1 cellular context compared by ENCODE assay signal in the genomic region with DNA sequence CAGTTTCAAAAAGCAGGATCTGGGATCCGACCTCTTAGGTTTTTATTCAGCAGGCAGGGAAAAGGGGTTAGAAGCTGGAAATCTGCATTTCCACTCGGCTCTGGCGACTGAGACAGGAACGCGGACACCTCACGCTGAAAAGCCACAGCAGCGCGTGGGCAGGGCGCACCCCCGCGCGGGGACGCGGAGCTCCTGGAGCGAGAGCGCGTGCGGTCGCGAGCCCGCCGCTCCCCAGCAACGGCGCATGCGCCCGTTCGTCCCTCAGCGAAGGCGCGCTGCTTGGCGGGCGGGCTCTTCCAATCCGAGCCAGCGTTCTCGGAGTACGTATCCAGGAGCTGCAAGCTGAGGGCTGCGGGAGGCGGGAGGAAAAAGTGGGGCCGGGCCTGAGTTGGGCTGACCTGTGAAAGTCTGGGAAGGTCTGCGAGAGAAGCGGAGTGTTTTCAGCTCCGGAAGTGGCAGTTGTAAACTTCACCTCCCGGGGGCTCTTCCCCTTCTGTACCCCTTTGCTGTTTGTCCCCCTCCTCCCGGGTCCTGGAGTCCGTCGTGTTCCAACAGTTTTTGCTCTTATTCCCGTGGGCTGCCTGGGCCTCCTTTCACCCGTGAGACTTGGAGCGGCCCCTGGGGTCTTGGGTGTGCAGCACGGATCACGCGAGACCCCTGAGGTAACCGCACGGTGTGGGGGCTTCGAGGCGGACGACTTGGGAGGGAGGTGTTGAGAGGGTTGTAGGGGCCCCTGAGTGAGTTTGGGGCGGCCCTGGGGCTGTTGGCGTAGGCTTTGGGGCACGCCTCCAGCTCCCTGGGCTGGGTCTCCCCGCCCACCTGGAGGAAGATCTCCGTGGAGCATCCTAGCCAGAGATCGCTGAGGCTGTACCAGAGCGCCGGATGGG.
TF ChIP-seq lines count a peak whose summit lies in the region.

A gene (plus strand): TSS at position 403 of the 887 bp plus-strand sequence. CDS start 11,046 bp downstream, outside the sequence.

TF ChIP-seq in HepG2, 621 proteins besides CTCF, POLR2A, EP300 and RAD21 (continued from another document and continues in another):
- TF ChIP-seq, protein P1, sequence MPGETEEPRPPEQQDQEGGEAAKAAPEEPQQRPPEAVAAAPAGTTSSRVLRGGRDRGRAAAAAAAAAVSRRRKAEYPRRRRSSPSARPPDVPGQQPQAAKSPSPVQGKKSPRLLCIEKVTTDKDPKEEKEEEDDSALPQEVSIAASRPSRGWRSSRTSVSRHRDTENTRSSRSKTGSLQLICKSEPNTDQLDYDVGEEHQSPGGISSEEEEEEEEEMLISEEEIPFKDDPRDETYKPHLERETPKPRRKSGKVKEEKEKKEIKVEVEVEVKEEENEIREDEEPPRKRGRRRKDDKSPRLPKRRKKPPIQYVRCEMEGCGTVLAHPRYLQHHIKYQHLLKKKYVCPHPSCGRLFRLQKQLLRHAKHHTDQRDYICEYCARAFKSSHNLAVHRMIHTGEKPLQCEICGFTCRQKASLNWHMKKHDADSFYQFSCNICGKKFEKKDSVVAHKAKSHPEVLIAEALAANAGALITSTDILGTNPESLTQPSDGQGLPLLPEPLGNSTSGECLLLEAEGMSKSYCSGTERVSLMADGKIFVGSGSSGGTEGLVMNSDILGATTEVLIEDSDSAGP (CRISPR knock-in tag; IDR thresholded peaks at IDR 0.05; ENCODE audit: borderline replicate concordance), result peak; percentile 85
- TF ChIP-seq, protein P2, sequence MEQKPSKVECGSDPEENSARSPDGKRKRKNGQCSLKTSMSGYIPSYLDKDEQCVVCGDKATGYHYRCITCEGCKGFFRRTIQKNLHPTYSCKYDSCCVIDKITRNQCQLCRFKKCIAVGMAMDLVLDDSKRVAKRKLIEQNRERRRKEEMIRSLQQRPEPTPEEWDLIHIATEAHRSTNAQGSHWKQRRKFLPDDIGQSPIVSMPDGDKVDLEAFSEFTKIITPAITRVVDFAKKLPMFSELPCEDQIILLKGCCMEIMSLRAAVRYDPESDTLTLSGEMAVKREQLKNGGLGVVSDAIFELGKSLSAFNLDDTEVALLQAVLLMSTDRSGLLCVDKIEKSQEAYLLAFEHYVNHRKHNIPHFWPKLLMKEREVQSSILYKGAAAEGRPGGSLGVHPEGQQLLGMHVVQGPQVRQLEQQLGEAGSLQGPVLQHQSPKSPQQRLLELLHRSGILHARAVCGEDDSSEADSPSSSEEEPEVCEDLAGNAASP (CRISPR knock-in tag; IDR thresholded peaks at IDR 0.05; ENCODE audit: borderline replicate concordance), result peak; percentile 41; the same call in 1 of the 2 replicates
- 0 out of 2 replicates have a peak, but pooled peaks have one; percentile 56 for TF ChIP-seq RNF2 (conservative IDR thresholded peaks at IDR 0.05; ENCODE audit: low read depth)
- TF ChIP-seq ZNF430 (CRISPR knock-in tag; IDR thresholded peaks at IDR 0.05), result peak; percentile 69; the same call in 1 of the 2 replicates
- TF ChIP-seq RFX1 (IDR thresholded peaks at IDR 0.05), result no peak
- TF ChIP-seq KAT8 (CRISPR knock-in tag; IDR thresholded peaks at IDR 0.05), result peak; percentile 76
- TF ChIP-seq, protein P3, sequence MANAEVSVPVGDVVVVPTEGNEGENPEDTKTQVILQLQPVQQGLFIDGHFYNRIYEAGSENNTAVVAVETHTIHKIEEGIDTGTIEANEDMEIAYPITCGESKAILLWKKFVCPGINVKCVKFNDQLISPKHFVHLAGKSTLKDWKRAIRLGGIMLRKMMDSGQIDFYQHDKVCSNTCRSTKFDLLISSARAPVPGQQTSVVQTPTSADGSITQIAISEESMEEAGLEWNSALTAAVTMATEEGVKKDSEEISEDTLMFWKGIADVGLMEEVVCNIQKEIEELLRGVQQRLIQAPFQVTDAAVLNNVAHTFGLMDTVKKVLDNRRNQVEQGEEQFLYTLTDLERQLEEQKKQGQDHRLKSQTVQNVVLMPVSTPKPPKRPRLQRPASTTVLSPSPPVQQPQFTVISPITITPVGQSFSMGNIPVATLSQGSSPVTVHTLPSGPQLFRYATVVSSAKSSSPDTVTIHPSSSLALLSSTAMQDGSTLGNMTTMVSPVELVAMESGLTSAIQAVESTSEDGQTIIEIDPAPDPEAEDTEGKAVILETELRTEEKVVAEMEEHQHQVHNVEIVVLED (CRISPR knock-in tag; IDR thresholded peaks at IDR 0.05; ENCODE audit: borderline replicate concordance), result peak; percentile 94
- no peak for TF ChIP-seq ETV6 (CRISPR knock-in tag; conservative IDR thresholded peaks at IDR 0.05)
- no peak; the same call in 1 of the 2 replicates for TF ChIP-seq CREM (IDR thresholded peaks at IDR 0.05)
- TF ChIP-seq CREM (CRISPR knock-in tag; IDR thresholded peaks at IDR 0.05), result no peak
- TF ChIP-seq, protein P4, sequence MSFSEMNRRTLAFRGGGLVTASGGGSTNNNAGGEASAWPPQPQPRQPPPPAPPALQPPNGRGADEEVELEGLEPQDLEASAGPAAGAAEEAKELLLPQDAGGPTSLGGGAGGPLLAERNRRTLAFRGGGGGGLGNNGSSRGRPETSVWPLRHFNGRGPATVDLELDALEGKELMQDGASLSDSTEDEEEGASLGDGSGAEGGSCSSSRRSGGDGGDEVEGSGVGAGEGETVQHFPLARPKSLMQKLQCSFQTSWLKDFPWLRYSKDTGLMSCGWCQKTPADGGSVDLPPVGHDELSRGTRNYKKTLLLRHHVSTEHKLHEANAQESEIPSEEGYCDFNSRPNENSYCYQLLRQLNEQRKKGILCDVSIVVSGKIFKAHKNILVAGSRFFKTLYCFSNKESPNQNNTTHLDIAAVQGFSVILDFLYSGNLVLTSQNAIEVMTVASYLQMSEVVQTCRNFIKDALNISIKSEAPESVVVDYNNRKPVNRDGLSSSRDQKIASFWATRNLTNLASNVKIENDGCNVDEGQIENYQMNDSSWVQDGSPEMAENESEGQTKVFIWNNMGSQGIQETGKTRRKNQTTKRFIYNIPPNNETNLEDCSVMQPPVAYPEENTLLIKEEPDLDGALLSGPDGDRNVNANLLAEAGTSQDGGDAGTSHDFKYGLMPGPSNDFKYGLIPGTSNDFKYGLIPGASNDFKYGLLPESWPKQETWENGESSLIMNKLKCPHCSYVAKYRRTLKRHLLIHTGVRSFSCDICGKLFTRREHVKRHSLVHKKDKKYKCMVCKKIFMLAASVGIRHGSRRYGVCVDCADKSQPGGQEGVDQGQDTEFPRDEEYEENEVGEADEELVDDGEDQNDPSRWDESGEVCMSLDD (CRISPR knock-in tag; IDR thresholded peaks at IDR 0.05; ENCODE audit: borderline replicate concordance), result no peak
- peak; percentile 90; the same call in 1 of the 2 replicates for TF ChIP-seq ZNF773 (CRISPR knock-in tag; IDR thresholded peaks at IDR 0.05; ENCODE audit: borderline replicate concordance)
- TF ChIP-seq, protein P5, sequence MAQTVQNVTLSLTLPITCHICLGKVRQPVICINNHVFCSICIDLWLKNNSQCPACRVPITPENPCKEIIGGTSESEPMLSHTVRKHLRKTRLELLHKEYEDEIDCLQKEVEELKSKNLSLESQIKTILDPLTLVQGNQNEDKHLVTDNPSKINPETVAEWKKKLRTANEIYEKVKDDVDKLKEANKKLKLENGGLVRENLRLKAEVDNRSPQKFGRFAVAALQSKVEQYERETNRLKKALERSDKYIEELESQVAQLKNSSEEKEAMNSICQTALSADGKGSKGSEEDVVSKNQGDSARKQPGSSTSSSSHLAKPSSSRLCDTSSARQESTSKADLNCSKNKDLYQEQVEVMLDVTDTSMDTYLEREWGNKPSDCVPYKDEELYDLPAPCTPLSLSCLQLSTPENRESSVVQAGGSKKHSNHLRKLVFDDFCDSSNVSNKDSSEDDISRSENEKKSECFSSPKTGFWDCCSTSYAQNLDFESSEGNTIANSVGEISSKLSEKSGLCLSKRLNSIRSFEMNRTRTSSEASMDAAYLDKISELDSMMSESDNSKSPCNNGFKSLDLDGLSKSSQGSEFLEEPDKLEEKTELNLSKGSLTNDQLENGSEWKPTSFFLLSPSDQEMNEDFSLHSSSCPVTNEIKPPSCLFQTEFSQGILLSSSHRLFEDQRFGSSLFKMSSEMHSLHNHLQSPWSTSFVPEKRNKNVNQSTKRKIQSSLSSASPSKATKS (CRISPR knock-in tag; IDR thresholded peaks at IDR 0.05), result no peak
- TF ChIP-seq, protein P6, sequence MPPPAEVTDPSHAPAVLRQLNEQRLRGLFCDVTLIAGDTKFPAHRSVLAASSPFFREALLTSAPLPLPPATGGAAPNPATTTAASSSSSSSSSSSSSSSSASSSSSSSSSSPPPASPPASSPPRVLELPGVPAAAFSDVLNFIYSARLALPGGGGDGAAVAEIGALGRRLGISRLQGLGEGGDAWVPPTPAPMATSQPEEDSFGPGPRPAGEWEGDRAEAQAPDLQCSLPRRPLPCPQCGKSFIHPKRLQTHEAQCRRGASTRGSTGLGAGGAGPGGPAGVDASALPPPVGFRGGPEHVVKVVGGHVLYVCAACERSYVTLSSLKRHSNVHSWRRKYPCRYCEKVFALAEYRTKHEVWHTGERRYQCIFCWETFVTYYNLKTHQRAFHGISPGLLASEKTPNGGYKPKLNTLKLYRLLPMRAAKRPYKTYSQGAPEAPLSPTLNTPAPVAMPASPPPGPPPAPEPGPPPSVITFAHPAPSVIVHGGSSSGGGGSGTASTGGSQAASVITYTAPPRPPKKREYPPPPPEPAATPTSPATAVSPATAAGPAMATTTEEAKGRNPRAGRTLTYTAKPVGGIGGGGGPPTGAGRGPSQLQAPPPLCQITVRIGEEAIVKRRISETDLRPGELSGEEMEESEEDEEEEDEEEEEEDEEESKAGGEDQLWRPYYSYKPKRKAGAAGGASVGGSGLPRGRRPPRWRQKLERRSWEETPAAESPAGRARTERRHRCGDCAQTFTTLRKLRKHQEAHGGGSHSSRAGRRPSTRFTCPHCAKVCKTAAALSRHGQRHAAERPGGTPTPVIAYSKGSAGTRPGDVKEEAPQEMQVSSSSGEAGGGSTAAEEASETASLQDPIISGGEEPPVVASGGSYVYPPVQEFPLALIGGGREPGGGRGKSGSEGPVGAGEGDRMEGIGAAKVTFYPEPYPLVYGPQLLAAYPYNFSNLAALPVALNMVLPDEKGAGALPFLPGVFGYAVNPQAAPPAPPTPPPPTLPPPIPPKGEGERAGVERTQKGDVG (CRISPR knock-in tag; IDR thresholded peaks at IDR 0.05; ENCODE audit: borderline replicate concordance), result no peak
- TF ChIP-seq, protein P7, sequence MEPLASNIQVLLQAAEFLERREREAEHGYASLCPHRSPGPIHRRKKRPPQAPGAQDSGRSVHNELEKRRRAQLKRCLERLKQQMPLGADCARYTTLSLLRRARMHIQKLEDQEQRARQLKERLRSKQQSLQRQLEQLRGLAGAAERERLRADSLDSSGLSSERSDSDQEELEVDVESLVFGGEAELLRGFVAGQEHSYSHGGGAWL (CRISPR knock-in tag; IDR thresholded peaks at IDR 0.05), result peak; percentile 90
- 0 out of 2 replicates have a peak, but pooled peaks have one; percentile 79 for TF ChIP-seq ZNF619 (CRISPR knock-in tag; IDR thresholded peaks at IDR 0.05)
- no peak for TF ChIP-seq ESRRA (CRISPR knock-in tag; IDR thresholded peaks at IDR 0.05; ENCODE audit: low read depth)
- TF ChIP-seq, protein P8, sequence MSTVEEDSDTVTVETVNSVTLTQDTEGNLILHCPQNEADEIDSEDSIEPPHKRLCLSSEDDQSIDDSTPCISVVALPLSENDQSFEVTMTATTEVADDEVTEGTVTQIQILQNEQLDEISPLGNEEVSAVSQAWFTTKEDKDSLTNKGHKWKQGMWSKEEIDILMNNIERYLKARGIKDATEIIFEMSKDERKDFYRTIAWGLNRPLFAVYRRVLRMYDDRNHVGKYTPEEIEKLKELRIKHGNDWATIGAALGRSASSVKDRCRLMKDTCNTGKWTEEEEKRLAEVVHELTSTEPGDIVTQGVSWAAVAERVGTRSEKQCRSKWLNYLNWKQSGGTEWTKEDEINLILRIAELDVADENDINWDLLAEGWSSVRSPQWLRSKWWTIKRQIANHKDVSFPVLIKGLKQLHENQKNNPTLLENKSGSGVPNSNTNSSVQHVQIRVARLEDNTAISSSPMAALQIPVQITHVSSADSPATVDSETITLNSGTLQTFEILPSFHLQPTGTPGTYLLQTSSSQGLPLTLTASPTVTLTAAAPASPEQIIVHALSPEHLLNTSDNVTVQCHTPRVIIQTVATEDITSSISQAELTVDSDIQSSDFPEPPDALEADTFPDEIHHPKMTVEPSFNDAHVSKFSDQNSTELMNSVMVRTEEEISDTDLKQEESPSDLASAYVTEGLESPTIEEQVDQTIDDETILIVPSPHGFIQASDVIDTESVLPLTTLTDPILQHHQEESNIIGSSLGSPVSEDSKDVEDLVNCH (CRISPR knock-in tag; IDR thresholded peaks at IDR 0.05), result no peak; the same call in 1 of the 2 replicates
- peak; percentile 16; the same call in 1 of the 2 replicates for TF ChIP-seq SIX4 (CRISPR knock-in tag; IDR thresholded peaks at IDR 0.05)
- peak; percentile 60; the same call in 1 of the 2 replicates for TF ChIP-seq ZSCAN12 (CRISPR knock-in tag; IDR thresholded peaks at IDR 0.05)
- peak; percentile 30; the same call in 1 of the 2 replicates for TF ChIP-seq NCOA2 (CRISPR knock-in tag; IDR thresholded peaks at IDR 0.05)
- TF ChIP-seq, protein P9, sequence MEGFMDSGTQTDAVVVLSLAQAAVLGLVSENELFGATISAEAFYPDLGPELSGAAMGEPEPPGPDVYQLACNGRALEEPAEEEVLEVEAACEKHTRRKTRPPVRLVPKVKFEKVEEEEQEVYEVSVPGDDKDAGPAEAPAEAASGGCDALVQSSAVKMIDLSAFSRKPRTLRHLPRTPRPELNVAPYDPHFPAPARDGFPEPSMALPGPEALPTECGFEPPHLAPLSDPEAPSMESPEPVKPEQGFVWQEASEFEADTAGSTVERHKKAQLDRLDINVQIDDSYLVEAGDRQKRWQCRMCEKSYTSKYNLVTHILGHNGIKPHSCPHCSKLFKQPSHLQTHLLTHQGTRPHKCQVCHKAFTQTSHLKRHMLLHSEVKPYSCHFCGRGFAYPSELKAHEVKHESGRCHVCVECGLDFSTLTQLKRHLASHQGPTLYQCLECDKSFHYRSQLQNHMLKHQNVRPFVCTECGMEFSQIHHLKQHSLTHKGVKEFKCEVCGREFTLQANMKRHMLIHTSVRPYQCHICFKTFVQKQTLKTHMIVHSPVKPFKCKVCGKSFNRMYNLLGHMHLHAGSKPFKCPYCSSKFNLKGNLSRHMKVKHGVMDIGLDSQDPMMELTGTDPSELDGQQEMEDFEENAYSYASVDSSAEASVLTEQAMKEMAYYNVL (CRISPR knock-in tag; IDR thresholded peaks at IDR 0.05; ENCODE audit: borderline replicate concordance), result peak; percentile 84; the same call in 1 of the 2 replicates
- peak; percentile 57; the same call in 1 of the 2 replicates for TF ChIP-seq FOXC1 (CRISPR knock-in tag; IDR thresholded peaks at IDR 0.05; ENCODE audit: borderline replicate concordance)
